ENCODE assay signal across 10 cellular contexts in genomic region chr6:15444881-15445280, GRCh38.
DNase-seq lines count a peak whose midpoint lies in the region; ATAC-seq and TF ChIP-seq lines count a peak whose summit lies in the region.
"Had no signal": no experiment of that assay in that cellular context is flagged by ENCODE, and none has a peak within 500 bp of the region (broad histone marks: within the 10 kb centered on the region; RNA-seq: fewer than 3 reads in every experiment).

No MANE protein-coding gene starts in this region.

- H3K27ac Mint-ChIP-seq in nephron: peak overlapping the region; percentile 37 to 70 (median 56)

- TF ChIP-seq CTCF in LNCAP (IDR thresholded peaks at IDR 0.05) (peak; percentile 37; the same call in 1 of the 2 replicates), nephron (IDR thresholded peaks at IDR 0.05; ENCODE audit: unreplicated experiment in 3 of 3) (peak in 2 of 3 experiments; percentile 10 to 21)

- no peak overlapping the region for H3K4me3 Mint-ChIP-seq in nephron

- peaks cover 4% of the 10 kb centered on the region for H3K36me3 Mint-ChIP-seq in nephron (ENCODE audit: low read depth)

- H3K9me3 Mint-ChIP-seq in nephron: no peaks in the 10 kb centered on the region

- H3K4me1 Mint-ChIP-seq in nephron: peaks cover 60% of the 10 kb centered on the region

- no peaks in the 10 kb centered on the region for H3K4me1 ChIP-seq in effector memory CD4-positive, alpha-beta T cell (ENCODE audit: control insufficient read depth, insufficient read depth, low read length, poor library complexity, severe bottlenecking)

- no peak for ATAC-seq in HG02884 (IDR thresholded peaks at IDR 0.05; ENCODE audit: unreplicated experiment)

- H3K9me3 ChIP-seq in effector memory CD4-positive, alpha-beta T cell (ENCODE audit: control insufficient read depth, low read length): no peaks in the 10 kb centered on the region
- H3K9me3 ChIP-seq: suprapubic skin had no signal

- in situ Hi-C loops in SK-MEL-5 (cut with HindIII; ENCODE audit: low pct_unique_long_range_greater_than_20kb, low sequenced_read_pairs): no loop called here

- DNase-seq in DMS53 (lab: John Stamatoyannopoulos, UW) (peak; percentile 39), DMS53 treated with DMSO at 0.1 percent for 48 hours (lab: John Stamatoyannopoulos, UW; ENCODE audit: unreplicated experiment) (no peak), SK-MEL-5 (ENCODE audit: low read depth, low spot score) (peak; percentile 96)
- no peak for DNase-seq in effector memory CD4-positive, alpha-beta T cell
- DNase-seq in stimulated activated naive CD4-positive, alpha-beta T cell treated with Interleukin-2 at 50 U/mL for 16 hours (lab: John Stamatoyannopoulos, UW): no peak
- DNase-seq: small intestine had no signal

- no peaks in the 10 kb centered on the region for H3K27me3 ChIP-seq in effector memory CD4-positive, alpha-beta T cell (replicated peaks; ENCODE audit: control insufficient read depth, insufficient read depth, low read length, poor library complexity, severe bottlenecking)
- H3K27me3 ChIP-seq: suprapubic skin had no signal

- H3K36me3 ChIP-seq in effector memory CD4-positive, alpha-beta T cell (ENCODE audit: control insufficient read depth, insufficient read depth, low read length): no peaks in the 10 kb centered on the region
- H3K36me3 ChIP-seq: suprapubic skin had no signal

- no peak overlapping the region for H3K4me3 ChIP-seq in effector memory CD4-positive, alpha-beta T cell (ENCODE audit: insufficient read depth, low read depth, low read length, poor library complexity, severe bottlenecking)
- H3K4me3 ChIP-seq: suprapubic skin had no signal

- H3K27me3 Mint-ChIP-seq in nephron (ENCODE audit: low read depth): no peaks in the 10 kb centered on the region

- H3K27ac ChIP-seq in effector memory CD4-positive, alpha-beta T cell (ENCODE audit: insufficient read depth, low read length, poor library complexity, severe bottlenecking): no peak overlapping the region
- H3K27ac ChIP-seq: suprapubic skin had no signal

Comparison
In these comparisons a context has a peak if more than half of its experiments do, and no peak if none do; other contexts are left out.
1. DNase-seq: peak in DMS53 (single experiment) and SK-MEL-5 (single experiment); none in DMS53 treated with DMSO at 0.1 percent for 48 hours (single experiment), effector memory CD4-positive, alpha-beta T cell (0 of 3) and stimulated activated naive CD4-positive, alpha-beta T cell treated with Interleukin-2 at 50 U/mL for 16 hours (single experiment).